1 cellular context compared by ENCODE assay signal in the genomic region with DNA sequence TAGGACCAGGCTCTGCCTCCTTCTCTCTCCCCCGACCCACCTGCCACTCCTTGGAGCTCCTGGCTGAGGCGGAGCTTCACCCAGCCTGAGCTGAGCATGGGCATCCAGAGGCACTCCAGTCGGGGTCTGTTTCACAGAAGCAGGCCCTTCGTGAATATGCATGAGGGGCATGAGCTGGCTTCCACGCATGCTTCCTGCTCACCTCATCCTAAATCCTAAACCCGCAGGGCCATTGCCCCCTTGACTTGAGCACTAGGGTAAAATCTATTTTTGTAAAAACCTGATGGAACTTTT.
TF ChIP-seq lines count a peak whose summit lies in the region.

No MANE protein-coding gene starts in this region.

TF ChIP-seq in K562, 482 proteins besides CTCF, POLR2A, EP300 and RAD21:
- TF ChIP-seq CBFB (CRISPR knock-in tag; IDR thresholded peaks at IDR 0.05), result no peak
- no peak for TF ChIP-seq CHD2 (IDR thresholded peaks at IDR 0.05; ENCODE audit: low read depth, low read length)
- TF ChIP-seq ZNF224 (CRISPR knock-in tag; IDR thresholded peaks at IDR 0.05), result no peak
- TF ChIP-seq, protein P1, sequence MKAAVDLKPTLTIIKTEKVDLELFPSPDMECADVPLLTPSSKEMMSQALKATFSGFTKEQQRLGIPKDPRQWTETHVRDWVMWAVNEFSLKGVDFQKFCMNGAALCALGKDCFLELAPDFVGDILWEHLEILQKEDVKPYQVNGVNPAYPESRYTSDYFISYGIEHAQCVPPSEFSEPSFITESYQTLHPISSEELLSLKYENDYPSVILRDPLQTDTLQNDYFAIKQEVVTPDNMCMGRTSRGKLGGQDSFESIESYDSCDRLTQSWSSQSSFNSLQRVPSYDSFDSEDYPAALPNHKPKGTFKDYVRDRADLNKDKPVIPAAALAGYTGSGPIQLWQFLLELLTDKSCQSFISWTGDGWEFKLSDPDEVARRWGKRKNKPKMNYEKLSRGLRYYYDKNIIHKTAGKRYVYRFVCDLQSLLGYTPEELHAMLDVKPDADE (conservative IDR thresholded peaks at IDR 0.05; ENCODE audit: control insufficient read depth, low read depth, low read length), result no peak
- no peak for TF ChIP-seq HNRNPH1 (optimal IDR thresholded peaks at IDR 0.05; ENCODE audit: low read depth, low read length)
- no peak for TF ChIP-seq NCOR1 (IDR thresholded peaks at IDR 0.05)
- TF ChIP-seq, protein P2, sequence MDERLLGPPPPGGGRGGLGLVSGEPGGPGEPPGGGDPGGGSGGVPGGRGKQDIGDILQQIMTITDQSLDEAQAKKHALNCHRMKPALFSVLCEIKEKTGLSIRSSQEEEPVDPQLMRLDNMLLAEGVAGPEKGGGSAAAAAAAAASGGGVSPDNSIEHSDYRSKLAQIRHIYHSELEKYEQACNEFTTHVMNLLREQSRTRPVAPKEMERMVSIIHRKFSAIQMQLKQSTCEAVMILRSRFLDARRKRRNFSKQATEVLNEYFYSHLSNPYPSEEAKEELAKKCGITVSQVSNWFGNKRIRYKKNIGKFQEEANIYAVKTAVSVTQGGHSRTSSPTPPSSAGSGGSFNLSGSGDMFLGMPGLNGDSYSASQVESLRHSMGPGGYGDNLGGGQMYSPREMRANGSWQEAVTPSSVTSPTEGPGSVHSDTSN (CRISPR knock-in tag; IDR thresholded peaks at IDR 0.05; ENCODE audit: low read depth), result no peak
- TF ChIP-seq, protein P2 (tag; conservative IDR thresholded peaks at IDR 0.05; ENCODE audit: low read depth), result no peak
- no peak for TF ChIP-seq KLF16 (IDR thresholded peaks at IDR 0.05)
- TF ChIP-seq CBX1 (IDR thresholded peaks at IDR 0.05; ENCODE audit: low read depth), result no peak
- TF ChIP-seq YBX1 (IDR thresholded peaks at IDR 0.05), result no peak
- TF ChIP-seq NFYB (IDR thresholded peaks at IDR 0.05; ENCODE audit: extremely low read depth, insufficient read length), result no peak
- TF ChIP-seq NR2C1 (IDR thresholded peaks at IDR 0.05), result no peak
- no peak for TF ChIP-seq NR2C1 (tag; IDR thresholded peaks at IDR 0.05)
- no peak for TF ChIP-seq XRCC3 (IDR thresholded peaks at IDR 0.05)
- TF ChIP-seq FOXA1 (IDR thresholded peaks at IDR 0.05; ENCODE audit: borderline replicate concordance), result no peak
